Comparison of ENCODE assay signal across 1 cellular context in the genomic region with DNA sequence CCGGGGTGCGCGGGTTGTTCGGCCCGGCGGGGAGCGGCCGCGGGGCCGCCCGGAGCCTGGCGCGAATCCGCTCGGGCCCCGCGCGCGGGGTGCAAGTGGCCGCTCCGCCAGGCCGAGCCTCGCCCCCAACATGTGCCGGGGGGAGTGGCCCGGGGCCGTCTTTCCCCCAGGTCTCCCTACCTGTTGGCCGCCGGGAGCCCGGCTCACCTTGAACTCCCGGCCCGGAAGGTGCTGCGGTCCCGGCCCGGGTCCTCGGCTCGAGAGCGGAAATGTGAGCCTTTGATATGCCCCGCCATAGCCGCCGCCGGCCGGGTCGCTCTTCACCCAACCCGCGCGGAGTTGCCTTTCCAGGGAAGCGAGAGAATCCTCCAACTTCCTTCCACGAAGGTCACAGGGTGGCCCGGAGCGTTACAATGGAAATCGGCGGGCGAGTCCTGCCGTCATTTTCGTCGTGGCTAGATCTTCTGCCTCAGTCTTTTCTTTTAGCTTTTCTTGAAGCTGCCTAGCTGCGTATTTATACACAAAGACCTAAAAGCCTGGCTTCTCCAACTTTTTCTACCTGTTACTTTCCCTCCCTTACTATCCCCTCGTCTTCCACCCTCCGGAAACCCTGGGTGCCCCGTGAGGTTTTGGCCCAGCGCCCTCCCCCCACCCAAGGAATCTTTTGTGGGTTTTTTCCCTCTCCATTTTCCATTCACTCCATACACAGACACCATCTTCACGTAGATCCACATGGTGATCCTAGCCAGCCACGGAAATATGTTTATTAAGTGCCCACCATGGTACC.
TF ChIP-seq lines count a peak whose summit lies in the region.

No MANE protein-coding gene starts in this region.

TF ChIP-seq in HepG2, 621 proteins besides CTCF, POLR2A, EP300 and RAD21 (continued from another document and continues in another):
- TF ChIP-seq ZNF24 (IDR thresholded peaks at IDR 0.05) = no peak
- TF ChIP-seq, protein P1, sequence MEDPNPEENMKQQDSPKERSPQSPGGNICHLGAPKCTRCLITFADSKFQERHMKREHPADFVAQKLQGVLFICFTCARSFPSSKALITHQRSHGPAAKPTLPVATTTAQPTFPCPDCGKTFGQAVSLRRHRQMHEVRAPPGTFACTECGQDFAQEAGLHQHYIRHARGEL (CRISPR knock-in tag; IDR thresholded peaks at IDR 0.05) = no peak
- no peak for TF ChIP-seq FOXO4 (CRISPR knock-in tag; conservative IDR thresholded peaks at IDR 0.05)
- no peak for TF ChIP-seq POLR2AphosphoS2 (IDR thresholded peaks at IDR 0.05; ENCODE audit: low read depth, low read length)
- no peak for TF ChIP-seq RNF2 (conservative IDR thresholded peaks at IDR 0.05; ENCODE audit: low read depth)
- 0 out of 2 replicates have a peak, but pooled peaks have one; percentile 12 for TF ChIP-seq SIX1 (CRISPR knock-in tag; IDR thresholded peaks at IDR 0.05; ENCODE audit: borderline replicate concordance)
- peak; percentile 56; the same call in 1 of the 2 replicates for TF ChIP-seq IKZF5 (CRISPR knock-in tag; IDR thresholded peaks at IDR 0.05)
- TF ChIP-seq TFDP1 (CRISPR knock-in tag; IDR thresholded peaks at IDR 0.05; ENCODE audit: borderline replicate concordance) = no peak
- no peak for TF ChIP-seq NCOR1 (IDR thresholded peaks at IDR 0.05; ENCODE audit: borderline replicate concordance, low read length)
- TF ChIP-seq, protein P2, sequence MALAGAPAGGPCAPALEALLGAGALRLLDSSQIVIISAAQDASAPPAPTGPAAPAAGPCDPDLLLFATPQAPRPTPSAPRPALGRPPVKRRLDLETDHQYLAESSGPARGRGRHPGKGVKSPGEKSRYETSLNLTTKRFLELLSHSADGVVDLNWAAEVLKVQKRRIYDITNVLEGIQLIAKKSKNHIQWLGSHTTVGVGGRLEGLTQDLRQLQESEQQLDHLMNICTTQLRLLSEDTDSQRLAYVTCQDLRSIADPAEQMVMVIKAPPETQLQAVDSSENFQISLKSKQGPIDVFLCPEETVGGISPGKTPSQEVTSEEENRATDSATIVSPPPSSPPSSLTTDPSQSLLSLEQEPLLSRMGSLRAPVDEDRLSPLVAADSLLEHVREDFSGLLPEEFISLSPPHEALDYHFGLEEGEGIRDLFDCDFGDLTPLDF (CRISPR knock-in tag; IDR thresholded peaks at IDR 0.05) = no peak
- TF ChIP-seq REST (IDR thresholded peaks at IDR 0.05; ENCODE audit: borderline replicate concordance in 1 of 2, low read depth in 1 of 2, low read length in 2 of 2) = no peak
- TF ChIP-seq BCL3 (CRISPR knock-in tag; IDR thresholded peaks at IDR 0.05) = no peak
- no peak for TF ChIP-seq SNRNP70 (IDR thresholded peaks at IDR 0.05; ENCODE audit: low read depth, low read length)
- TF ChIP-seq SRSF4 (IDR thresholded peaks at IDR 0.05; ENCODE audit: low read depth, low read length, poor library complexity, severe bottlenecking) = no peak
- TF ChIP-seq HNF4A (CRISPR knock-in tag; IDR thresholded peaks at IDR 0.05) = peak; percentile 30; the same call in 1 of the 2 replicates
- TF ChIP-seq GABPB1 (CRISPR knock-in tag; IDR thresholded peaks at IDR 0.05) = peak; percentile 72
- TF ChIP-seq MTA3 (CRISPR knock-in tag; IDR thresholded peaks at IDR 0.05) = no peak
- no peak for TF ChIP-seq GLI4 (CRISPR knock-in tag; IDR thresholded peaks at IDR 0.05; ENCODE audit: borderline replicate concordance)
- TF ChIP-seq, protein P3, sequence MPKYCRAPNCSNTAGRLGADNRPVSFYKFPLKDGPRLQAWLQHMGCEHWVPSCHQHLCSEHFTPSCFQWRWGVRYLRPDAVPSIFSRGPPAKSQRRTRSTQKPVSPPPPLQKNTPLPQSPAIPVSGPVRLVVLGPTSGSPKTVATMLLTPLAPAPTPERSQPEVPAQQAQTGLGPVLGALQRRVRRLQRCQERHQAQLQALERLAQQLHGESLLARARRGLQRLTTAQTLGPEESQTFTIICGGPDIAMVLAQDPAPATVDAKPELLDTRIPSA (CRISPR knock-in tag; IDR thresholded peaks at IDR 0.05; ENCODE audit: borderline replicate concordance) = no peak
- TF ChIP-seq ZNF563 (CRISPR knock-in tag; IDR thresholded peaks at IDR 0.05) = no peak
- TF ChIP-seq ZNF333 (CRISPR knock-in tag; IDR thresholded peaks at IDR 0.05; ENCODE audit: borderline replicate concordance) = no peak
- TF ChIP-seq FOXJ3 (CRISPR knock-in tag; IDR thresholded peaks at IDR 0.05; ENCODE audit: borderline replicate concordance) = no peak
- TF ChIP-seq KDM6A (CRISPR knock-in tag; IDR thresholded peaks at IDR 0.05; ENCODE audit: low read depth) = no peak
- TF ChIP-seq SALL2 (CRISPR knock-in tag; IDR thresholded peaks at IDR 0.05) = 0 out of 2 replicates have a peak, but pooled peaks have one; percentile 17
- TF ChIP-seq ZEB1 (IDR thresholded peaks at IDR 0.05; ENCODE audit: insufficient replicate concordance, low read depth) = peak; percentile 62
- TF ChIP-seq ZNF687 (CRISPR knock-in tag; IDR thresholded peaks at IDR 0.05) = peak; percentile 65
- no peak for TF ChIP-seq HDAC6 (IDR thresholded peaks at IDR 0.05; ENCODE audit: low read depth, low read length)
- no peak for TF ChIP-seq DBP (CRISPR knock-in tag; IDR thresholded peaks at IDR 0.05; ENCODE audit: not compliant biosample characterization)
- TF ChIP-seq, protein P4, sequence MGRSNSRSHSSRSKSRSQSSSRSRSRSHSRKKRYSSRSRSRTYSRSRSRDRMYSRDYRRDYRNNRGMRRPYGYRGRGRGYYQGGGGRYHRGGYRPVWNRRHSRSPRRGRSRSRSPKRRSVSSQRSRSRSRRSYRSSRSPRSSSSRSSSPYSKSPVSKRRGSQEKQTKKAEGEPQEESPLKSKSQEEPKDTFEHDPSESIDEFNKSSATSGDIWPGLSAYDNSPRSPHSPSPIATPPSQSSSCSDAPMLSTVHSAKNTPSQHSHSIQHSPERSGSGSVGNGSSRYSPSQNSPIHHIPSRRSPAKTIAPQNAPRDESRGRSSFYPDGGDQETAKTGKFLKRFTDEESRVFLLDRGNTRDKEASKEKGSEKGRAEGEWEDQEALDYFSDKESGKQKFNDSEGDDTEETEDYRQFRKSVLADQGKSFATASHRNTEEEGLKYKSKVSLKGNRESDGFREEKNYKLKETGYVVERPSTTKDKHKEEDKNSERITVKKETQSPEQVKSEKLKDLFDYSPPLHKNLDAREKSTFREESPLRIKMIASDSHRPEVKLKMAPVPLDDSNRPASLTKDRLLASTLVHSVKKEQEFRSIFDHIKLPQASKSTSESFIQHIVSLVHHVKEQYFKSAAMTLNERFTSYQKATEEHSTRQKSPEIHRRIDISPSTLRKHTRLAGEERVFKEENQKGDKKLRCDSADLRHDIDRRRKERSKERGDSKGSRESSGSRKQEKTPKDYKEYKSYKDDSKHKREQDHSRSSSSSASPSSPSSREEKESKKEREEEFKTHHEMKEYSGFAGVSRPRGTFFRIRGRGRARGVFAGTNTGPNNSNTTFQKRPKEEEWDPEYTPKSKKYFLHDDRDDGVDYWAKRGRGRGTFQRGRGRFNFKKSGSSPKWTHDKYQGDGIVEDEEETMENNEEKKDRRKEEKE (IDR thresholded peaks at IDR 0.05) = no peak
- TF ChIP-seq KDM5A (IDR thresholded peaks at IDR 0.05; ENCODE audit: borderline replicate concordance, low read length) = no peak
